In genomic region chr6:32589595-32590274, GRCh38 we compare ENCODE assay signal across 8 cellular contexts. TPM values are rescaled to one million over a fixed set of nuclear protein-coding genes. Genes with fewer than 3 reads are reported as not detected.
DNase-seq lines count a peak whose midpoint lies in the region; ATAC-seq and TF ChIP-seq lines count a peak whose summit lies in the region.
"Not testable (repeated sequence)": the region's sequence is repeated elsewhere in the genome, so short reads cannot be mapped to it uniquely, and the experiment has no call there.

Gene HLA-DRB1 (minus strand): TSS chr6:32589848. CDS start chr6:32589742, 106 bp downstream.

- 53% methylated on average over 7 of the region's 7 CpGs for WGBS in suprapubic skin

- H3K27me3 ChIP-seq in Peyer's patch, suprapubic skin: not testable (repeated sequence)

- H3K4me3 ChIP-seq in Peyer's patch, result peak within 1 kb of the TSS in 1 of 4 donors; percentile 38
- not testable (repeated sequence) for H3K4me3 ChIP-seq in fibroblast of the aortic adventitia (ENCODE audit: low read depth, low read length); suprapubic skin

- not testable (repeated sequence) for H3K4me1 ChIP-seq in Peyer's patch, suprapubic skin

- TF ChIP-seq EP300 in suprapubic skin (IDR thresholded peaks at IDR 0.05), result not testable (repeated sequence)

- not testable (repeated sequence) for H3K9me3 ChIP-seq in Peyer's patch, suprapubic skin

- peak; percentile 61 for DNase-seq in GDM1 (lab: John Stamatoyannopoulos, UW)
- DNase-seq in Peyer's patch, result peak; percentile 49 to 70 (median 64)
- peak; percentile 68 for DNase-seq in activated effector memory CD4-positive, alpha-beta T cell treated with anti-CD3 and anti-CD28 coated beads, Interleukin-2, amount 50 U/mL, for 16 hours
- DNase-seq in fibroblast of the aortic adventitia (ENCODE audit: low read depth), result peak; percentile 16
- DNase-seq in mesenteric fat pad (ENCODE audit: low spot score); suprapubic skin (ENCODE audit: low spot score in 2 of 2): not testable (repeated sequence)

- not testable (repeated sequence) for H3K36me3 ChIP-seq in Peyer's patch, suprapubic skin

- TF ChIP-seq POLR2A in Peyer's patch (IDR thresholded peaks at IDR 0.05); suprapubic skin (IDR thresholded peaks at IDR 0.05): not testable (repeated sequence)

- ATAC-seq in GM19467 (IDR thresholded peaks at IDR 0.05; ENCODE audit: unreplicated experiment), result peak; percentile 88
- peak; percentile 85 for ATAC-seq in HG03097 (IDR thresholded peaks at IDR 0.05; ENCODE audit: low FRiP score, unreplicated experiment)

- TF ChIP-seq CTCF in Peyer's patch (IDR thresholded peaks at IDR 0.05); fibroblast of the aortic adventitia (IDR thresholded peaks at IDR 0.05; ENCODE audit: insufficient read depth, low read length); suprapubic skin (IDR thresholded peaks at IDR 0.05): not testable (repeated sequence)

- H3K27ac ChIP-seq in Peyer's patch, result peak within 1 kb of the TSS in 1 of 4 donors; percentile 77
- H3K27ac ChIP-seq in suprapubic skin, result not testable (repeated sequence)

RNA-seq across cellular contexts. Expression of gene HLA-DRB1, which starts in this region (rescaled TPM):
- total RNA-seq in Peyer's patch (100 to 1,000 TPM in 2 of 4 donors, 10 to 100 TPM in 2; 49.8 to 260 (median 102) TPM), fibroblast of the aortic adventitia (ENCODE audit: low replicate concordance) (0.09 and 0.90 TPM in 2 replicates), mesenteric fat pad (133 TPM), suprapubic skin (10 to 100 TPM; 28.0 to 39.3 (median 37.0) TPM)

Comparison
In these comparisons a context has a peak if more than half of its experiments do, and no peak if none do; other contexts are left out.
1. RNA of gene HLA-DRB1 (total RNA-seq): 133 TPM in mesenteric fat pad (single experiment), 49.8 to 260 TPM in Peyer's patch and 28.0 to 39.3 TPM in suprapubic skin; 0.09 to 0.90 TPM in fibroblast of the aortic adventitia; every median in the first group is over 10 times any median in the second.
2. Peak in DNase-seq in fibroblast of the aortic adventitia; RNA of the gene not detected or under 1 TPM.